Comparison of ENCODE assay signal across 9 cellular contexts in the genomic region with DNA sequence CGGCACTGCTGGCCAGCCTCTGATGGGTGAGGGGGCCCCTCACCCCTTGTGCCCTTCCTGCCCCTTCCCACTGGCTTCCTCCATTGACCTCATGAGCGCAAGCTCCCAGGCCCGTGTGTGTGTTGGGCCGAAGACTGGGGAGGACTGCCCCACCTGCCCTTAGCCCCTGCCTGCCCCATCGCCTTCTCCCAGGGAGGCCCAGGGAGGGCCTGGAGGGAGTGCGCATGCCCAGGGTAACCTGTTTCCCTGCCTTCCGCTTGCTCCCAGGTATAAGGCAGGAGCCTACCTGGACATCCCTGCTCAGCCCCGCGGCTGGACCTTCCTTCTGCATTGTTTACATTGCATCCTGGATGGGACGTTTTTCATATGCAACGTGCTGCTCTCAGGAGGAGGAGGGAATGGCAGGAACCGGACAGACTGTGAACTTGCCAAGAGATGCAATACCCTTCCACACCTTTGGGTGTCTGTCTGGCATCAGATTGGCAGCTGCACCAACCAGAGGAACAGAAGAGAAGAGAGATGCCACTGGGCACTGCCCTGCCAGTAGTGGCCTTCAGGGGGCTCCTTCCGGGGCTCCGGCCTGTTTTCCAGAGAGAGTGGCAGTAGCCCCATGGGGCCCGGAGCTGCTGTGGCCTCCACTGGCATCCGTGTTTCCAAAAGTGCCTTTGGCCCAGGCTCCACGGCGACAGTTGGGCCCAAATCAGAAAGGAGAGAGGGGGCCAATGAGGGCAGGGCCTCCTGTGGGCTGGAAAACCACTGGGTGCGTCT. TPM values are rescaled to one million over a fixed set of nuclear protein-coding genes. Genes with fewer than 3 reads are reported as not detected.
A peak's percentile ranks its signal among the peaks of the same experiment; 100 is the strongest.
DNase-seq lines count a peak whose midpoint lies in the region; ATAC-seq and TF ChIP-seq lines count a peak whose summit lies in the region.
"Had no signal": no experiment of that assay in that cellular context is flagged by ENCODE, and none has a peak within 500 bp of the region (broad histone marks: within the 10 kb centered on the region; RNA-seq: fewer than 3 reads in every experiment).

No MANE protein-coding gene starts in this region.

- no peaks in the 10 kb centered on the region for H3K27me3 ChIP-seq in Peyer's patch
- peaks cover 32% of the 10 kb centered on the region for H3K27me3 ChIP-seq in foreskin keratinocyte
- no peaks in the 10 kb centered on the region for H3K27me3 ChIP-seq in testis

- peak in 4 of 6 experiments; percentile 8 to 57 (median 52) for TF ChIP-seq CTCF in Peyer's patch (IDR thresholded peaks at IDR 0.05)
- TF ChIP-seq CTCF in foreskin keratinocyte (conservative IDR thresholded peaks at IDR 0.05): peak; percentile 69
- peak; percentile 23 to 41 (median 31) for TF ChIP-seq CTCF in testis (IDR thresholded peaks at IDR 0.05)
- TF ChIP-seq CTCF in natural killer cell (IDR thresholded peaks at IDR 0.05): no peak

- no peak overlapping the region for H3K4me3 Mint-ChIP-seq in activated CD4-positive, alpha-beta T cell treated with anti-CD3 and anti-CD28 coated beads, Interleukin-2, amount 10 ng/mL, durations not matched to agents 7 days and 5 days
- H3K4me3 Mint-ChIP-seq in natural killer cell: no peak overlapping the region
- H3K4me3 Mint-ChIP-seq: stimulated activated naive CD8-positive, alpha-beta T cell treated with anti-CD3 and anti-CD28 coated beads, Interleukin-15, Interleukin-2, amounts not matched to agents 100 ng/mL and 50 ng/mL, for 24 hours had no signal

- intact Hi-C loops in testis (cut with DNase I; ENCODE audit: low total_unique reads) (no loop called here), natural killer cell (cut with micrococcal nuclease) (no loop called here)

- H3K4me1 Mint-ChIP-seq in activated CD4-positive, alpha-beta T cell treated with anti-CD3 and anti-CD28 coated beads, Interleukin-2, amount 10 ng/mL, durations not matched to agents 7 days and 5 days: peaks cover 32% of the 10 kb centered on the region
- peaks cover 9 to 22% of the 10 kb centered on the region in 2 donors for H3K4me1 Mint-ChIP-seq in natural killer cell

- DNase-seq in activated CD4-positive, alpha-beta T cell treated with anti-CD3 and anti-CD28 coated beads, Interleukin-2, amount 10 ng/mL, durations not matched to agents 7 days and 5 days: peak; percentile 22
- no peak for DNase-seq in activated CD4-positive, alpha-beta T cell treated with anti-CD3 and anti-CD28 coated beads, Interleukin-2, amount 50 U/mL, for 4 hours
- no peak for DNase-seq in Peyer's patch
- no peak for DNase-seq in foreskin keratinocyte
- peak; percentile 70 for DNase-seq in testis
- DNase-seq in stimulated activated CD4-positive, alpha-beta T cell treated with anti-CD3 and anti-CD28 coated beads, Interleukin-4, amount 100 ng/mL, for 24 hours: no peak
- DNase-seq in stimulated activated CD4-positive, alpha-beta T cell treated with anti-CD3 and anti-CD28 coated beads, Interleukin-1b, Interleukin-23, amount 100 ng/mL, for 48 hours: no peak
- DNase-seq in natural killer cell: no peak

- no peaks in the 10 kb centered on the region for H3K9me3 Mint-ChIP-seq in activated CD4-positive, alpha-beta T cell treated with anti-CD3 and anti-CD28 coated beads, Interleukin-2, amount 10 ng/mL, durations not matched to agents 7 days and 5 days
- H3K9me3 Mint-ChIP-seq in natural killer cell: no peaks in the 10 kb centered on the region
- H3K9me3 Mint-ChIP-seq: stimulated activated naive CD8-positive, alpha-beta T cell treated with anti-CD3 and anti-CD28 coated beads, Interleukin-15, Interleukin-2, amounts not matched to agents 100 ng/mL and 50 ng/mL, for 24 hours had no signal

- POLR2A ChIA-PET in activated CD4-positive, alpha-beta T cell treated with anti-CD3 and anti-CD28 coated beads, Interleukin-2, amount 10 ng/mL, durations not matched to agents 7 days and 5 days (lab: Charles Lee): no interaction called here

- peaks cover 5% of the 10 kb centered on the region for H3K27me3 Mint-ChIP-seq in activated CD4-positive, alpha-beta T cell treated with anti-CD3 and anti-CD28 coated beads, Interleukin-2, amount 10 ng/mL, durations not matched to agents 7 days and 5 days
- H3K27me3 Mint-ChIP-seq in natural killer cell (ENCODE audit: low read depth in 2 of 2): peaks cover 0 to 8% of the 10 kb centered on the region in 2 donors

- CTCF ChIA-PET in activated CD4-positive, alpha-beta T cell treated with anti-CD3 and anti-CD28 coated beads, Interleukin-2, amount 10 ng/mL, durations not matched to agents 7 days and 5 days (lab: Charles Lee): interaction anchor here (0.6 to 0.7 kb wide), 2 partner anchors 11 to 81 kb away, joined by 3 to 5 read pairs; no protein-coding TSS in a partner anchor

- H3K27ac ChIP-seq in Peyer's patch (peak overlapping the region in 1 of 4 donors; percentile 7), foreskin keratinocyte (no peak overlapping the region), testis (no peak overlapping the region)

- H3K4me3 ChIP-seq in Peyer's patch (no peak overlapping the region), testis (no peak overlapping the region)

- H3K36me3 ChIP-seq in Peyer's patch (peaks cover 0 to 36% (median 0%) of the 10 kb centered on the region in 3 donors), testis (ENCODE audit: low read depth, missing control alignments) (no peaks in the 10 kb centered on the region)

- no peak overlapping the region for H3K27ac Mint-ChIP-seq in activated CD4-positive, alpha-beta T cell treated with anti-CD3 and anti-CD28 coated beads, Interleukin-2, amount 10 ng/mL, durations not matched to agents 7 days and 5 days
- H3K27ac Mint-ChIP-seq in natural killer cell: peak overlapping the region in 1 of 2 donors; percentile 30
- H3K27ac Mint-ChIP-seq: stimulated activated naive CD8-positive, alpha-beta T cell treated with anti-CD3 and anti-CD28 coated beads, Interleukin-15, Interleukin-2, amounts not matched to agents 100 ng/mL and 50 ng/mL, for 24 hours had no signal

- no peaks in the 10 kb centered on the region for H3K36me3 Mint-ChIP-seq in activated CD4-positive, alpha-beta T cell treated with anti-CD3 and anti-CD28 coated beads, Interleukin-2, amount 10 ng/mL, durations not matched to agents 7 days and 5 days (ENCODE audit: low read depth)
- H3K36me3 Mint-ChIP-seq in natural killer cell: no peaks in the 10 kb centered on the region

- peak; percentile 49 for ATAC-seq in foreskin keratinocyte
- no peak for ATAC-seq in natural killer cell

- H3K9me3 ChIP-seq in Peyer's patch (no peaks in the 10 kb centered on the region), testis (no peaks in the 10 kb centered on the region)

- H3K4me1 ChIP-seq in Peyer's patch: peaks cover 0 to 30% (median 9%) of the 10 kb centered on the region in 4 donors
- H3K4me1 ChIP-seq in foreskin keratinocyte: no peaks in the 10 kb centered on the region
- peaks cover 10% of the 10 kb centered on the region for H3K4me1 ChIP-seq in testis

- 78 to 95% methylated on average over 9 to 19 of the region's 19 CpGs for WGBS in testis, 2 donors

- TF ChIP-seq POLR2A in Peyer's patch (IDR thresholded peaks at IDR 0.05) (no peak), testis (IDR thresholded peaks at IDR 0.05) (no peak)

RNA-seq across cellular contexts. Expression of a gene that starts 8.8 kb away (rescaled TPM):
- total RNA-seq in activated CD4-positive, alpha-beta T cell treated with anti-CD3 and anti-CD28 coated beads, Interleukin-2, amount 10 ng/mL, durations not matched to agents 7 days and 5 days: not detected
- total RNA-seq in Peyer's patch (10 to 100 TPM in 3 of 4 donors, 1 to 10 TPM in 1; 7.8 to 15.3 (median 12.3) TPM), foreskin keratinocyte (not detected in 2 replicates), testis (1 to 10 TPM; 3.5 to 3.9 TPM), natural killer cell (under 1 TPM in 2 of 3 donors, not detected in 1; 0.10 to 0.16 TPM)
- polyA plus RNA-seq in foreskin keratinocyte (not detected in 2 replicates), testis (ENCODE audit: insufficient read depth, low read depth, low replicate concordance) (2.0 TPM)

RNA-seq across cellular contexts. Expression of a gene that starts 15.3 kb away (rescaled TPM):
- total RNA-seq in activated CD4-positive, alpha-beta T cell treated with anti-CD3 and anti-CD28 coated beads, Interleukin-2, amount 10 ng/mL, durations not matched to agents 7 days and 5 days: 1 to 10 TPM; 4.7 to 6.7 TPM
- total RNA-seq in Peyer's patch: 1 to 10 TPM in 1 of 4 donors, not detected in 3; 2.4 TPM
- 14.4 and 18.5 TPM in 2 replicates for total RNA-seq in foreskin keratinocyte
- 16.2 and 21.7 TPM in 2 replicates for polyA plus RNA-seq in foreskin keratinocyte
- 1 to 10 TPM; 2.5 to 5.9 TPM for total RNA-seq in testis
- polyA plus RNA-seq in testis (ENCODE audit: insufficient read depth, low read depth, low replicate concordance): 1.8 TPM
- total RNA-seq in natural killer cell: 1 to 10 TPM in 2 of 3 donors, not detected in 1; 1.1 to 1.7 TPM

RNA-seq across cellular contexts. Expression of a gene that starts 43.7 kb away (rescaled TPM):
- total RNA-seq in activated CD4-positive, alpha-beta T cell treated with anti-CD3 and anti-CD28 coated beads, Interleukin-2, amount 10 ng/mL, durations not matched to agents 7 days and 5 days: 10 to 100 TPM; 16.2 to 16.6 TPM
- total RNA-seq in Peyer's patch: 10 to 100 TPM; 15.7 to 26.8 (median 23.8) TPM
- 17.7 and 20.6 TPM in 2 replicates for total RNA-seq in foreskin keratinocyte
- polyA plus RNA-seq in foreskin keratinocyte: 10.4 and 11.4 TPM in 2 replicates
- total RNA-seq in testis: 10 to 100 TPM; 25.5 to 33.4 TPM
- polyA plus RNA-seq in testis (ENCODE audit: insufficient read depth, low read depth, low replicate concordance): 16.3 TPM
- 10 to 100 TPM; 30.8 to 35.6 (median 34.1) TPM for total RNA-seq in natural killer cell

Comparison
In these comparisons a context has a peak if more than half of its experiments do, and no peak if none do; other contexts are left out.
1. DNase-seq: peak in activated CD4-positive, alpha-beta T cell treated with anti-CD3 and anti-CD28 coated beads, Interleukin-2, amount 10 ng/mL, durations not matched to agents 7 days and 5 days (single experiment) and testis (single experiment); none in activated CD4-positive, alpha-beta T cell treated with anti-CD3 and anti-CD28 coated beads, Interleukin-2, amount 50 U/mL, for 4 hours (0 of 2), Peyer's patch (0 of 3), foreskin keratinocyte (0 of 2), stimulated activated CD4-positive, alpha-beta T cell treated with anti-CD3 and anti-CD28 coated beads, Interleukin-4, amount 100 ng/mL, for 24 hours (single experiment), stimulated activated CD4-positive, alpha-beta T cell treated with anti-CD3 and anti-CD28 coated beads, Interleukin-1b, Interleukin-23, amount 100 ng/mL, for 48 hours (single experiment) and natural killer cell (single experiment).